In genomic region chr2:20064841-20065240, GRCh38 we compare ENCODE assay signal across 24 cellular contexts. TPM values are rescaled to one million over a fixed set of nuclear protein-coding genes. Genes with fewer than 3 reads are reported as not detected.
DNase-seq lines count a peak whose midpoint lies in the region; ATAC-seq, FAIRE-seq and TF ChIP-seq lines count a peak whose summit lies in the region.
"Had no signal": no experiment of that assay in that cellular context is flagged by ENCODE, and none has a peak within 500 bp of the region (broad histone marks: within the 10 kb centered on the region; RNA-seq: fewer than 3 reads in every experiment).

No MANE protein-coding gene starts in this region.

- no peak for ATAC-seq in A549
- no peak for ATAC-seq in K562
- peak; percentile 69 for ATAC-seq in left colon
- ATAC-seq in aorta (ENCODE audit: low FRiP score): no peak
- no peak for ATAC-seq in HG03342 (IDR thresholded peaks at IDR 0.05; ENCODE audit: unreplicated experiment)
- ATAC-seq: HCT116 had no signal

- CTCF ChIA-PET in A549 (lab: Yijun Ruan, JAX): interaction anchor here (1.4 to 3.0 kb wide), 3 partner anchors 10 to 50 kb away, joined by 3 to 16 read pairs (median 4); no protein-coding TSS in a partner anchor
- CTCF ChIA-PET in K562 (lab: Yijun Ruan, JAX; ENCODE audit: low intra/inter-chr PET ratio): no interaction called here

- H3K9me3 ChIP-seq in A549 (peaks cover 8% of the 10 kb centered on the region; the same call in 1 of the 3 replicates), K562 (replicated peaks; ENCODE audit: control insufficient read depth, insufficient read depth, low read depth, low read length) (no peaks in the 10 kb centered on the region), smooth muscle cell (replicated peaks; ENCODE audit: low read depth) (no peaks in the 10 kb centered on the region), aorta (ENCODE audit: control insufficient read depth, low read length) (no peaks in the 10 kb centered on the region)

- H3K9ac ChIP-seq in K562 (ENCODE audit: insufficient read depth in 1 of 2, low read depth in 2 of 2, low read length in 2 of 2): no peak overlapping the region
- no peak overlapping the region for H3K9ac ChIP-seq in smooth muscle cell (ENCODE audit: low read depth)

- H3K79me2 ChIP-seq in K562 (ENCODE audit: control insufficient read depth, insufficient read depth, low read length): no peaks in the 10 kb centered on the region
- no peaks in the 10 kb centered on the region for H3K79me2 ChIP-seq in smooth muscle cell (ENCODE audit: low read depth)

- DNase-seq in A549 (ENCODE audit: low read depth in 1 of 2, low spot score in 1 of 2) (no peak), K562 (ENCODE audit: extremely low read depth in 1 of 4, low spot score in 3 of 4) (no peak), left colon (peak in 1 of 2 donors; percentile 28), smooth muscle cell (lab: John Stamatoyannopoulos, UW; ENCODE audit: unreplicated experiment) (no peak), DMS53 (lab: John Stamatoyannopoulos, UW) (no peak), aorta (no peak)
- DNase-seq: 8988T; Calu3; CD8-positive, alpha-beta memory T cell; GDM1; NCI-H1092; NCI-H1436; NCI-H187 treated with DMSO at 0.1 percent for 48 hours; NCI-H2107; NCI-H446 treated with DMSO at 0.1 percent for 48 hours; NCI-H526 treated with DMSO at 0.1 percent for 48 hours; OCI-M1; SHP77 had no signal

- H3K36me3 ChIP-seq in K562 (ENCODE audit: control insufficient read depth, insufficient read depth, low read length) (no peaks in the 10 kb centered on the region), smooth muscle cell (ENCODE audit: low read depth) (no peaks in the 10 kb centered on the region), aorta (ENCODE audit: control insufficient read depth in 1 of 2, insufficient read depth in 2 of 2, low read length in 1 of 2) (no peaks in the 10 kb centered on the region)

- TF ChIP-seq POLR2A in A549 (IDR thresholded peaks at IDR 0.05; ENCODE audit: low read length) (no peak), K562 (conservative IDR thresholded peaks at IDR 0.05) (no peak)

- no peaks in the 10 kb centered on the region for H4K20me1 ChIP-seq in K562 (replicated peaks; ENCODE audit: control insufficient read depth, insufficient read depth, low read length)
- H4K20me1 ChIP-seq in smooth muscle cell (ENCODE audit: low read depth): no peaks in the 10 kb centered on the region

- BruUV-seq in K562 (replicated peaks; lab: Mats Ljungman, UMichigan): no TSS peak

- TF ChIP-seq CTCF in A549 (IDR thresholded peaks at IDR 0.05) (no peak), K562 (IDR thresholded peaks at IDR 0.05 in 2 of 3, conservative IDR thresholded peaks at IDR 0.05 in 1 of 3; ENCODE audit: insufficient read depth in 2 of 3, low read depth in 1 of 3, low read length in 3 of 3) (no peak), smooth muscle cell (IDR thresholded peaks at IDR 0.05; ENCODE audit: borderline replicate concordance, insufficient read depth, poor library complexity, severe bottlenecking) (no peak)

- H3K4me1 ChIP-seq in A549 (peaks cover 25% of the 10 kb centered on the region), K562 (replicated peaks in 1 of 2; ENCODE audit: control insufficient read depth in 2 of 2, insufficient read depth in 2 of 2, low read length in 2 of 2) (peaks cover 0 to 3% of the 10 kb centered on the region in 2 experiments; a peak in 1 of 5 replicates), smooth muscle cell (ENCODE audit: low read depth) (peaks cover 7% of the 10 kb centered on the region), aorta (ENCODE audit: control insufficient read depth in 1 of 2, insufficient read depth in 2 of 2, low read length in 2 of 2) (no peaks in the 10 kb centered on the region)

- H3K4me3 ChIP-seq in A549 (no peak overlapping the region), K562 (no peak overlapping the region), smooth muscle cell (no peak overlapping the region), aorta (ENCODE audit: low read length in 2 of 2) (no peak overlapping the region)
- H3K4me3 ChIP-seq: SK-N-MC had no signal

- in situ Hi-C loops in K562 (cut with MboI): no loop called here

- H3K27me3 ChIP-seq in K562 (ENCODE audit: control insufficient read depth in 2 of 2, insufficient read depth in 2 of 2, low read length in 2 of 2): no peaks in the 10 kb centered on the region
- H3K27me3 ChIP-seq in smooth muscle cell (ENCODE audit: low read depth): no peaks in the 10 kb centered on the region
- no peaks in the 10 kb centered on the region for H3K27me3 ChIP-seq in aorta (ENCODE audit: control insufficient read depth in 1 of 2, insufficient read depth in 2 of 2, low read length in 1 of 2)

- H3K27ac ChIP-seq in A549: peak overlapping the region; percentile 55 to 81; a peak in 4 of 6 replicates
- H3K27ac ChIP-seq in K562 (ENCODE audit: extremely low read depth, low read depth, low read length): no peak overlapping the region
- peak overlapping the region; percentile 97 for H3K27ac ChIP-seq in smooth muscle cell (ENCODE audit: low read depth)
- no peak overlapping the region for H3K27ac ChIP-seq in aorta (ENCODE audit: low read depth in 1 of 2, low read length in 2 of 2)
- H3K27ac ChIP-seq: C4-2B, SK-N-MC had no signal

- H3K4me2 ChIP-seq in A549 (no peak overlapping the region), K562 (ENCODE audit: insufficient read depth, low read length) (no peak overlapping the region), smooth muscle cell (no peak overlapping the region)

- POLR2A ChIA-PET in A549 (lab: Yijun Ruan, JAX): no interaction called here
- POLR2A ChIA-PET in K562 (lab: Yijun Ruan, JAX): no interaction called here

- H3F3A ChIP-seq in smooth muscle cell (ENCODE audit: low read depth): peaks cover 23% of the 10 kb centered on the region

- H3K9me1 ChIP-seq in K562 (ENCODE audit: control insufficient read depth, insufficient read depth, low read length): no peaks in the 10 kb centered on the region

- FAIRE-seq in A549 (lab: Jason Lieb, UNC) (no peak), K562 (lab: Jason Lieb, UNC) (no peak)
- FAIRE-seq: GM18507, H1 had no signal

- TF ChIP-seq EP300 in A549 (IDR thresholded peaks at IDR 0.05): no peak
- TF ChIP-seq EP300 in K562 (IDR thresholded peaks at IDR 0.05; ENCODE audit: low read length): no peak

- no peak for TF ChIP-seq RAD21 in A549 (conservative IDR thresholded peaks at IDR 0.05 in 1 of 2, IDR thresholded peaks at IDR 0.05 in 1 of 2)
- no peak for TF ChIP-seq RAD21 in K562 (CRISPR knock-in tag; conservative IDR thresholded peaks at IDR 0.05 in 1 of 2, IDR thresholded peaks at IDR 0.05 in 1 of 2)

- intact Hi-C loops in K562 (cut with micrococcal nuclease): no loop called here
- intact Hi-C loops in left colon (cut with DNase I, micrococcal nuclease): no loop called here
- intact Hi-C loops in aorta (cut with DNase I): no loop called here

- peak overlapping the region; percentile 57; the same call in 1 of the 2 replicates for H2AFZ ChIP-seq in K562 (ENCODE audit: low read depth, low read length)
- no peak overlapping the region for H2AFZ ChIP-seq in smooth muscle cell (ENCODE audit: low read depth)

RNA-seq across cellular contexts. Expression of gene LAPTM4A, which starts 13.4 kb away (rescaled TPM):
- 509 and 655 TPM in 2 replicates for polyA plus RNA-seq in A549 (2011; rRNA removed)
- polyA plus RNA-seq in A549 (2012; cell fraction: cytosol; rRNA removed): 170 and 174 TPM in 2 replicates
- polyA plus RNA-seq in A549 (2012; cell fraction: nucleus; rRNA removed): 95.3 and 126 TPM in 2 replicates
- polyA plus RNA-seq in A549 (2017; fragmentation: RNase III; extraction: RNeasy Plus Mini Kit Qiagen cat#74134 plus additional on column Dnase treatment): 225 to 284 TPM (median 275 TPM) in 3 replicates
- 110 and 132 TPM in 2 replicates for polyA minus RNA-seq in A549 (2011; rRNA and poly(A)+ RNA removed)
- total RNA-seq in K562 (2011; cell fraction: chromatin; rRNA removed; ENCODE audit: low replicate concordance): 58.1 and 78.2 TPM in 2 replicates
- total RNA-seq in K562 (2011; cell fraction: nucleolus; rRNA removed): 57.9 and 60.0 TPM in 2 replicates
- total RNA-seq in K562 (2011; cell fraction: nucleoplasm; rRNA removed): 87.9 and 89.5 TPM in 2 replicates
- total RNA-seq in K562 (2014; rRNA removed): 13.4 and 18.7 TPM in 2 replicates
- 23.2 and 31.2 TPM in 2 replicates for total RNA-seq in K562 (2014; rRNA removed; fragmentation: Illumina TruSeq; extraction: Trizol)
- total RNA-seq in K562 (2015; rRNA removed; fragmentation: Illumina TruSeq; extraction: Trizol): 31.0 and 31.3 TPM in 2 replicates
- 45.1 and 46.0 TPM in 2 replicates for total RNA-seq in K562 (2021)
- polyA plus RNA-seq in K562 (2011; rRNA removed): 139 and 167 TPM in 2 replicates
- 50.0 and 148 TPM in 2 replicates for polyA plus RNA-seq in K562 (2011; cell fraction: cytosol; rRNA removed)
- polyA plus RNA-seq in K562 (2011; cell fraction: nucleus; rRNA removed): 31.2 and 52.6 TPM in 2 replicates
- polyA plus RNA-seq in K562 (2012): 55.6 and 56.3 TPM in 2 replicates
- 53.9 and 64.5 TPM in 2 replicates for polyA plus RNA-seq in K562 (2014; fragmentation: Illumina TruSeq; extraction: Trizol)
- 100 to 1,000 TPM; 141 to 157 TPM for polyA plus RNA-seq in K562 (2014; fragmentation: Nextera tagmentation; extraction: Ambion mirVana)
- 50.1 and 64.3 TPM in 2 replicates for polyA plus RNA-seq in K562 (2014; rRNA removed)
- polyA minus RNA-seq in K562 (2011; rRNA and poly(A)+ RNA removed): 76.5 and 97.3 TPM in 2 replicates
- polyA minus RNA-seq in K562 (2011; cell fraction: cytosol; rRNA and poly(A)+ RNA removed): 21.9 and 33.3 TPM in 2 replicates
- polyA minus RNA-seq in K562 (2011; cell fraction: nucleus; rRNA and poly(A)+ RNA removed): 15.9 and 29.5 TPM in 2 replicates
- total RNA-seq in left colon: 100 to 1,000 TPM; 151 to 168 TPM
- total RNA-seq in smooth muscle cell: 423 and 431 TPM in 2 replicates
- 466 and 476 TPM in 2 replicates for polyA plus RNA-seq in smooth muscle cell
- 100 to 1,000 TPM; 211 to 241 TPM for total RNA-seq in aorta
- 100 to 1,000 TPM; 252 to 327 TPM for polyA plus RNA-seq in aorta

RNA-seq across cellular contexts. Expression of gene MATN3, which starts 52.4 kb away (rescaled TPM):
- polyA plus RNA-seq in A549 (2011; rRNA removed) (16.8 and 21.1 TPM in 2 replicates), A549 (2017; fragmentation: RNase III; extraction: RNeasy Plus Mini Kit Qiagen cat#74134 plus additional on column Dnase treatment) (11.2 to 17.2 TPM (median 14.2 TPM) in 3 replicates), K562 (2011; rRNA removed) (not detected in 2 replicates), K562 (2014; fragmentation: Illumina TruSeq; extraction: Trizol) (not detected in 2 replicates), K562 (2014; fragmentation: Nextera tagmentation; extraction: Ambion mirVana) (not detected), K562 (2014; rRNA removed) (0.30 TPM in 1 of 2 replicates, not detected in the other), smooth muscle cell (7.4 and 12.9 TPM in 2 replicates), aorta (1 to 10 TPM in 1 of 2 donors, under 1 TPM in 1; 0.13 to 1.9 TPM)
- polyA plus RNA-seq in A549 (2012; cell fraction: cytosol; rRNA removed): 10.2 and 11.0 TPM in 2 replicates
- polyA plus RNA-seq in A549 (2012; cell fraction: nucleus; rRNA removed): 11.2 and 12.3 TPM in 2 replicates
- polyA minus RNA-seq in A549 (2011; rRNA and poly(A)+ RNA removed): 7.5 and 7.6 TPM in 2 replicates
- total RNA-seq in K562 (2011; cell fraction: chromatin; rRNA removed; ENCODE audit: low replicate concordance): not detected in 2 replicates
- total RNA-seq in K562 (2011; cell fraction: nucleolus; rRNA removed): not detected in 2 replicates
- total RNA-seq in K562 (2011; cell fraction: nucleoplasm; rRNA removed): not detected in 2 replicates
- total RNA-seq in K562 (2014; rRNA removed) (not detected in 2 replicates), K562 (2014; rRNA removed; fragmentation: Illumina TruSeq; extraction: Trizol) (not detected in 2 replicates), K562 (2015; rRNA removed; fragmentation: Illumina TruSeq; extraction: Trizol) (not detected in 2 replicates), K562 (2021) (not detected in 2 replicates), left colon (under 1 TPM; 0.15 to 0.42 TPM), smooth muscle cell (5.1 and 5.6 TPM in 2 replicates), aorta (1 to 10 TPM; 1.6 to 1.8 TPM)
- 0.04 TPM in 1 of 2 replicates, not detected in the other for polyA plus RNA-seq in K562 (2011; cell fraction: cytosol; rRNA removed)
- not detected in 2 replicates for polyA plus RNA-seq in K562 (2011; cell fraction: nucleus; rRNA removed)
- polyA plus RNA-seq in K562 (2012): not detected in 2 replicates
- polyA minus RNA-seq in K562 (2011; rRNA and poly(A)+ RNA removed): not detected in 2 replicates
- polyA minus RNA-seq in K562 (2011; cell fraction: cytosol; rRNA and poly(A)+ RNA removed): not detected in 2 replicates
- not detected in 2 replicates for polyA minus RNA-seq in K562 (2011; cell fraction: nucleus; rRNA and poly(A)+ RNA removed)
- total RNA-seq: CD8-positive, alpha-beta memory T cell had no signal
- polyA plus RNA-seq: CD8-positive, alpha-beta memory T cell had no signal

Comparison
In these comparisons a context has a peak if more than half of its experiments do, and no peak if none do; other contexts are left out.
1. H3K27ac ChIP-seq: peak in A549 (2 of 2) and smooth muscle cell (single experiment); none in K562 (single experiment) and aorta (0 of 2).